Comparison of ENCODE assay signal across 1 cellular context in genomic region chr2:43605079-43605655, GRCh38.
TF ChIP-seq lines count a peak whose summit lies in the region.

No MANE protein-coding gene starts in this region.

TF ChIP-seq in K562, 482 proteins besides CTCF, POLR2A, EP300 and RAD21 (continued from another document):
- no peak for TF ChIP-seq ZNF512 (tag; IDR thresholded peaks at IDR 0.05)
- TF ChIP-seq ZNF143 (CRISPR knock-in tag; IDR thresholded peaks at IDR 0.05): no peak
- no peak for TF ChIP-seq PBX2 (CRISPR knock-in tag; IDR thresholded peaks at IDR 0.05; ENCODE audit: low read depth)
- no peak for TF ChIP-seq PBX2 (tag; conservative IDR thresholded peaks at IDR 0.05; ENCODE audit: low read depth)
- no peak for TF ChIP-seq FOXJ3 (CRISPR knock-in tag; IDR thresholded peaks at IDR 0.05)
- no peak for TF ChIP-seq HMG20A (CRISPR knock-in tag; conservative IDR thresholded peaks at IDR 0.05)
- no peak for TF ChIP-seq ZNF140 (CRISPR knock-in tag; IDR thresholded peaks at IDR 0.05)
- no peak for TF ChIP-seq HNRNPK (IDR thresholded peaks at IDR 0.05; ENCODE audit: low read depth, low read length, poor library complexity, severe bottlenecking)
- TF ChIP-seq SMC3 (conservative IDR thresholded peaks at IDR 0.05; ENCODE audit: insufficient read depth, low read depth, low read length): 0 out of 2 replicates have a peak, but pooled peaks have one; percentile 24
- TF ChIP-seq ZNF518B (CRISPR knock-in tag; IDR thresholded peaks at IDR 0.05): no peak
- TF ChIP-seq USF2 (CRISPR knock-in tag; IDR thresholded peaks at IDR 0.05): no peak
- TF ChIP-seq AFF1 (IDR thresholded peaks at IDR 0.05; ENCODE audit: low read depth in 1 of 2, partially characterized antibody in 2 of 2): no peak
- no peak for TF ChIP-seq SETDB1 (IDR thresholded peaks at IDR 0.05; ENCODE audit: low read length)
- no peak for TF ChIP-seq THAP12 (CRISPR knock-in tag; IDR thresholded peaks at IDR 0.05)
- TF ChIP-seq CEBPB (tag; IDR thresholded peaks at IDR 0.05): peak; percentile 55
- TF ChIP-seq ZNF76 (CRISPR knock-in tag; IDR thresholded peaks at IDR 0.05; ENCODE audit: borderline replicate concordance): no peak
- no peak for TF ChIP-seq ZNF436 (CRISPR knock-in tag; IDR thresholded peaks at IDR 0.05)
- TF ChIP-seq CEBPG (CRISPR knock-in tag; IDR thresholded peaks at IDR 0.05): no peak
- TF ChIP-seq CEBPG (tag; conservative IDR thresholded peaks at IDR 0.05 in 1 of 2, IDR thresholded peaks at IDR 0.05 in 1 of 2): peak; percentile 42 to 72; a peak in 3 of 4 replicates
- no peak for TF ChIP-seq ZNF134 (CRISPR knock-in tag; conservative IDR thresholded peaks at IDR 0.05)
- no peak for TF ChIP-seq PTRF (tag; IDR thresholded peaks at IDR 0.05)
